15 cellular contexts compared by ENCODE assay signal in the genomic region with DNA sequence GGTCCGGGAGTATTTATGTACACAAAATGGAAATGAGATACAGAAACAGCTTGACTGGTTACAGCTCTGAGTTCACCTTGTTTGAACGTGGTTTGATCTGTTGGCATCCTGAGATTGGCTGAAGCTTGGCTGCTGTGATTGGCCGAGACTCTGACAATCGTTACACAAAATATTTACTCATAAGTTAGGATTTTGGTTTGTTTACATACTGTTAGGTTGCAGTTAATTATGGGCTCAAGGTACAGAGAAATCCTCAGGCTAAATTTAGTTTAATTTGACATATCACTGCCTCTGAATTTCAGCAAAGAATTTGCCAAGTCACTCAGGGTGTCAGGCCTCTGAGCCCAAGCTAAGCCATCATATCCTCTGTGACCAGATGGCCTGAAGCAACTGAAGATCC.
"Had no signal": no experiment of that assay in that cellular context is flagged by ENCODE, and none has a peak within 500 bp of the region (broad histone marks: within the 10 kb centered on the region; RNA-seq: fewer than 3 reads in every experiment).

No MANE protein-coding gene starts in this region.

- H3K27ac ChIP-seq: adrenal gland, foreskin keratinocyte, suprapubic skin, upper lobe of left lung had no signal

- H3K4me1 Mint-ChIP-seq: activated naive CD4-positive, alpha-beta T cell treated with anti-CD3 and anti-CD28 coated beads, Interleukin-2, amount 10 ng/mL, durations not matched to agents 7 days and 5 days; immature natural killer cell; naive thymus-derived CD8-positive, alpha-beta T cell; WTC11 had no signal

- H3K4me3 Mint-ChIP-seq: activated CD8-positive, alpha-beta T cell treated with anti-CD3 and anti-CD28 coated beads, Interleukin-2, amount 10 ng/mL, durations not matched to agents 7 days and 5 days; activated naive CD4-positive, alpha-beta T cell treated with anti-CD3 and anti-CD28 coated beads, Interleukin-2, amount 10 ng/mL, durations not matched to agents 7 days and 5 days; immature natural killer cell; naive thymus-derived CD8-positive, alpha-beta T cell; WTC11 had no signal

- H3K27me3 Mint-ChIP-seq: progenitor cell of endocrine pancreas had no signal

- H3K36me3 ChIP-seq: adrenal gland, suprapubic skin, upper lobe of left lung had no signal

- H3K9me3 ChIP-seq: adrenal gland, suprapubic skin had no signal

- H3K27ac Mint-ChIP-seq: activated CD8-positive, alpha-beta T cell treated with anti-CD3 and anti-CD28 coated beads, Interleukin-2, amount 10 ng/mL, durations not matched to agents 7 days and 5 days; immature natural killer cell; naive thymus-derived CD8-positive, alpha-beta T cell; progenitor cell of endocrine pancreas; WTC11 had no signal

- DNase-seq: activated CD4-positive, alpha-beta T cell treated with anti-CD3 and anti-CD28 coated beads for 48 hours; activated CD8-positive, alpha-beta T cell treated with anti-CD3 and anti-CD28 coated beads, Interleukin-2, amount 10 ng/mL, durations not matched to agents 7 days and 5 days; activated naive CD4-positive, alpha-beta T cell treated with anti-CD3 and anti-CD28 coated beads, Interleukin-2, amount 10 ng/mL, durations not matched to agents 7 days and 5 days; adrenal gland; foreskin keratinocyte; immature natural killer cell; left cardiac atrium; naive thymus-derived CD8-positive, alpha-beta T cell; stimulated activated naive CD8-positive, alpha-beta T cell treated with anti-CD3 and anti-CD28 coated beads, Interleukin-15, Interleukin-2, amounts not matched to agents 100 U/mL and 50 U/mL, for 24 hours; upper lobe of left lung had no signal

- H3K4me1 ChIP-seq: adrenal gland, foreskin keratinocyte, suprapubic skin, upper lobe of left lung had no signal

- H3K36me3 Mint-ChIP-seq: activated naive CD4-positive, alpha-beta T cell treated with anti-CD3 and anti-CD28 coated beads, Interleukin-2, amount 10 ng/mL, durations not matched to agents 7 days and 5 days had no signal

- ATAC-seq: activated CD8-positive, alpha-beta T cell treated with anti-CD3 and anti-CD28 coated beads, Interleukin-2, amount 10 ng/mL, durations not matched to agents 7 days and 5 days; esophagus mucosa; foreskin keratinocyte; left cardiac atrium; naive thymus-derived CD8-positive, alpha-beta T cell; sciatic nerve; stimulated activated naive CD8-positive, alpha-beta T cell treated with anti-CD3 and anti-CD28 coated beads, Interleukin-15, Interleukin-2, amounts not matched to agents 100 U/mL and 50 U/mL, for 24 hours; WTC11 had no signal

- H3K27me3 ChIP-seq: foreskin keratinocyte, suprapubic skin, upper lobe of left lung had no signal

- H3K4me3 ChIP-seq: adrenal gland, suprapubic skin, upper lobe of left lung had no signal
